18 cellular contexts compared by ENCODE assay signal in the genomic region with DNA sequence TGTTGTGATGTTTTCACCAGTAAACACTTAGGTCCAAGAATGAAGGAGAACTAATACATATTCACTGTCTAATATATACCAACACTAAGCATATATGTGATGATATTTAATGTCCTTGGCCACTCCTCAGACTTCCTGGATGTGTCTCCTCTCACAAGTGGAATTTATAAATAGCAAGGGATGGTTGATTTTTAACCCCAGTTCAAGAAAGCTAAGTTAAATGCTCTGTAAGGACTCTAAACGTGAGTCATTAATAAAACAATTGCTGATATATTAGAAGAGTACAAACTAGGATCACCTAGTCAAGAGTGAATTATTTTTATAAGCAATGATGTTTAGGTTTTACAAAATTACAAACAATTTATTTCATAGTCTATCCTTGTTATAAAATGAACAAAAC.
"Had no signal": no experiment of that assay in that cellular context is flagged by ENCODE, and none has a peak within 500 bp of the region (broad histone marks: within the 10 kb centered on the region; RNA-seq: fewer than 3 reads in every experiment).

No MANE protein-coding gene starts in this region.

- FAIRE-seq: urothelium cell line had no signal

- ATAC-seq: natural killer cell treated with Interleukin-12 subunit alpha and Interleukin-12 subunit beta and Interleukin-15 and Interleukin-18, amount 100 ng/mL, for 72 hours; right cardiac atrium; sciatic nerve; stimulated activated effector memory CD8-positive, alpha-beta T cell treated with anti-CD3 and anti-CD28 coated beads, Interleukin-12 subunit alpha, Interleukin-12 subunit beta, amount 100 ng/mL, for 72 hours; upper lobe of right lung had no signal

- DNase-seq: islet precursor cell; left ventricle myocardium inferior; mesendoderm; naive B cell; ovary; retina; right cardiac atrium; stimulated activated CD4-positive, alpha-beta T cell treated with anti-CD3 and anti-CD28 coated beads, Interleukin-12 subunit alpha, Interleukin-12 subunit beta, amount 100 ng/mL, for 4 hours; stimulated activated CD4-positive, alpha-beta T cell treated with anti-CD3 and anti-CD28 coated beads, Interleukin-15, amount 100 ng/mL, for 24 hours; stimulated activated CD4-positive, alpha-beta T cell treated with anti-CD3 and anti-CD28 coated beads, Interleukin-4, amount 100 ng/mL, for 24 hours; stimulated activated naive CD4-positive, alpha-beta T cell; tibial artery; trophoblast cell; upper lobe of right lung had no signal
